In genomic region chr14:72104011-72104613, GRCh38 we compare ENCODE assay signal across 8 cellular contexts.
DNase-seq lines count a peak whose midpoint lies in the region; ATAC-seq and TF ChIP-seq lines count a peak whose summit lies in the region.

No MANE protein-coding gene starts in this region.

- no peak overlapping the region for H3K4me2 ChIP-seq in DOHH2 (ENCODE audit: low read length)

- no peak for ATAC-seq in activated CD8-positive, alpha-beta T cell treated with anti-CD3 and anti-CD28 coated beads for 36 hours
- no peak for ATAC-seq in GM21447 (IDR thresholded peaks at IDR 0.05; ENCODE audit: unreplicated experiment)
- ATAC-seq in HG03025 (IDR thresholded peaks at IDR 0.05; ENCODE audit: low FRiP score, unreplicated experiment): no peak
- no peak for ATAC-seq in HG03196 (IDR thresholded peaks at IDR 0.05; ENCODE audit: unreplicated experiment)

- H3K4me3 Mint-ChIP-seq in activated CD8-positive, alpha-beta T cell treated with anti-CD3 and anti-CD28 coated beads for 36 hours: no peak overlapping the region

- no peaks in the 10 kb centered on the region for H3K36me3 Mint-ChIP-seq in activated CD8-positive, alpha-beta T cell treated with anti-CD3 and anti-CD28 coated beads for 36 hours (ENCODE audit: low read depth)

- 67% methylated on average over 12 of the region's 12 CpGs for WGBS in testis, 2 donors

- DNase-seq in Jurkat, Clone E6-1 (ENCODE audit: low read depth, low spot score): peak; percentile 26
- peak; percentile 67 for DNase-seq in activated CD8-positive, alpha-beta T cell treated with anti-CD3 and anti-CD28 coated beads for 36 hours
- peak; percentile 55 for DNase-seq in islet precursor cell
- peak; percentile 52 for DNase-seq in testis

- no peak for TF ChIP-seq POLR2A in testis (IDR thresholded peaks at IDR 0.05)

- H3K9me3 Mint-ChIP-seq in activated CD8-positive, alpha-beta T cell treated with anti-CD3 and anti-CD28 coated beads for 36 hours: no peaks in the 10 kb centered on the region

- no peaks in the 10 kb centered on the region for H4K20me1 ChIP-seq in DOHH2 (ENCODE audit: control insufficient read depth, insufficient read depth, low read depth, low read length)

- H3K9me3 ChIP-seq in DOHH2 (ENCODE audit: control insufficient read depth, insufficient read depth, low read length) (no peaks in the 10 kb centered on the region), testis (no peaks in the 10 kb centered on the region)

- H3K4me1 Mint-ChIP-seq in activated CD8-positive, alpha-beta T cell treated with anti-CD3 and anti-CD28 coated beads for 36 hours (ENCODE audit: low read depth): no peaks in the 10 kb centered on the region

- H3K27me3 ChIP-seq in DOHH2 (ENCODE audit: control insufficient read depth, low read length): peaks cover 9% of the 10 kb centered on the region; the same call in 1 of the 2 replicates
- no peaks in the 10 kb centered on the region for H3K27me3 ChIP-seq in testis

- H3K27me3 Mint-ChIP-seq in activated CD8-positive, alpha-beta T cell treated with anti-CD3 and anti-CD28 coated beads for 36 hours: peaks cover 11% of the 10 kb centered on the region

- H3F3A ChIP-seq in DOHH2 (ENCODE audit: control insufficient read depth, insufficient read depth): no peaks in the 10 kb centered on the region

- H3K36me3 ChIP-seq in DOHH2 (ENCODE audit: control insufficient read depth, low read length) (no peaks in the 10 kb centered on the region), testis (ENCODE audit: low read depth, missing control alignments) (no peaks in the 10 kb centered on the region)

- H3K4me1 ChIP-seq in DOHH2 (ENCODE audit: control insufficient read depth, low read length) (no peaks in the 10 kb centered on the region), testis (no peaks in the 10 kb centered on the region)

- H3K79me2 ChIP-seq in DOHH2 (ENCODE audit: control insufficient read depth, low read length): no peaks in the 10 kb centered on the region

- CTCF ChIA-PET in activated CD8-positive, alpha-beta T cell treated with anti-CD3 and anti-CD28 coated beads for 36 hours (lab: Charles Lee): interaction anchor here (0.7 to 2.2 kb wide), 16 partner anchors 8 to 373 kb away, joined by 3 to 8 read pairs (median 4); no protein-coding TSS in a partner anchor

- H3K4me3 ChIP-seq in DOHH2 (ENCODE audit: low read length) (no peak overlapping the region), testis (no peak overlapping the region)
- no peak overlapping the region for H3K4me3 ChIP-seq in Jurkat, Clone E6-1 (ENCODE audit: low read length)

- H3K27ac ChIP-seq in DOHH2 (ENCODE audit: low read depth, low read length): no peak overlapping the region
- H3K27ac ChIP-seq in testis: no peak overlapping the region

- intact Hi-C loops in activated CD8-positive, alpha-beta T cell treated with anti-CD3 and anti-CD28 coated beads for 36 hours (cut with micrococcal nuclease): no loop called here
- intact Hi-C loops in testis (cut with DNase I; ENCODE audit: low total_unique reads): no loop called here

- no peak overlapping the region for H3K27ac Mint-ChIP-seq in activated CD8-positive, alpha-beta T cell treated with anti-CD3 and anti-CD28 coated beads for 36 hours

- POLR2A ChIA-PET in activated CD8-positive, alpha-beta T cell treated with anti-CD3 and anti-CD28 coated beads for 36 hours (lab: Charles Lee): no interaction called here

- TF ChIP-seq CTCF in DOHH2 (IDR thresholded peaks at IDR 0.05; ENCODE audit: low read depth, low read length, poor library complexity, severe bottlenecking) (peak; percentile 82), testis (IDR thresholded peaks at IDR 0.05) (peak in 2 of 3 experiments; percentile 15 to 50)
- TF ChIP-seq CTCF in activated CD8-positive, alpha-beta T cell treated with anti-CD3 and anti-CD28 coated beads for 36 hours (IDR thresholded peaks at IDR 0.05): peak; percentile 87

- no peaks in the 10 kb centered on the region for H3K9me2 ChIP-seq in DOHH2 (replicated peaks; ENCODE audit: control insufficient read depth, low read length)

Comparison
In these comparisons a context has a peak if more than half of its experiments do, and no peak if none do; other contexts are left out.
1. CTCF ChIP-seq: peak in every context shown above with its lines; median percentile 87 in activated CD8-positive, alpha-beta T cell treated with anti-CD3 and anti-CD28 coated beads for 36 hours; 82 in DOHH2; 32 in testis.